1 cellular context compared by ENCODE assay signal in genomic region chr9:98432134-98432533, GRCh38.
TF ChIP-seq lines count a peak whose summit lies in the region.

No MANE protein-coding gene starts in this region.

TF ChIP-seq in K562, 482 proteins besides CTCF, POLR2A, EP300 and RAD21 (continued from another document):
- TF ChIP-seq E4F1 (CRISPR knock-in tag; IDR thresholded peaks at IDR 0.05; ENCODE audit: borderline replicate concordance) (no peak), BRD9 (IDR thresholded peaks at IDR 0.05; ENCODE audit: low read depth, partially characterized antibody) (peak; percentile 40), USF1 (CRISPR knock-in tag; IDR thresholded peaks at IDR 0.05) (no peak), MAFG (tag; conservative IDR thresholded peaks at IDR 0.05) (peak; percentile 81), EHMT2 (IDR thresholded peaks at IDR 0.05) (peak; percentile 57; the same call in 1 of the 2 replicates), CEBPB (tag; IDR thresholded peaks at IDR 0.05) (no peak), NFE2L1 (tag; IDR thresholded peaks at IDR 0.05; ENCODE audit: borderline replicate concordance, low read depth) (peak; percentile 28; the same call in 1 of the 2 replicates), RCOR1 (IDR thresholded peaks at IDR 0.05; ENCODE audit: borderline replicate concordance in 1 of 2, low read depth in 2 of 2, low read length in 2 of 2) (peak in 1 of 2 experiments; percentile 17; a peak in 1 of 4 replicates), C11orf30 (IDR thresholded peaks at IDR 0.05; ENCODE audit: low read depth) (peak; percentile 88), ZBTB40 (IDR thresholded peaks at IDR 0.05) (0 out of 2 replicates have a peak, but pooled peaks have one; percentile 10), ZBTB40 (CRISPR knock-in tag; IDR thresholded peaks at IDR 0.05) (no peak), ARID1B (IDR thresholded peaks at IDR 0.05) (peak; percentile 79), LEF1 (IDR thresholded peaks at IDR 0.05) (0 out of 2 replicates have a peak, but pooled peaks have one; percentile 12), YY1 (IDR thresholded peaks at IDR 0.05; ENCODE audit: borderline replicate concordance in 1 of 3, control insufficient read depth in 1 of 3, extremely low read depth in 1 of 3, insufficient read depth in 3 of 3, insufficient read length in 1 of 3, insufficient replicate concordance in 2 of 3, low read depth in 1 of 3, low read length in 2 of 3) (no peak), MTA3 (IDR thresholded peaks at IDR 0.05; ENCODE audit: borderline replicate concordance) (0 out of 2 replicates have a peak, but pooled peaks have one; percentile 31), SMARCA4 (IDR thresholded peaks at IDR 0.05) (0 out of 2 replicates have a peak, but pooled peaks have one; percentile 61), ZNF316 (IDR thresholded peaks at IDR 0.05) (peak; percentile 89), MITF (IDR thresholded peaks at IDR 0.05) (no peak), RBM22 (IDR thresholded peaks at IDR 0.05; ENCODE audit: low read depth, low read length, poor library complexity, severe bottlenecking) (no peak), HDAC2 (IDR thresholded peaks at IDR 0.05) (0 out of 2 replicates have a peak, but pooled peaks have one; percentile 22)
